Comparison of ENCODE assay signal across 8 cellular contexts in the genomic region with DNA sequence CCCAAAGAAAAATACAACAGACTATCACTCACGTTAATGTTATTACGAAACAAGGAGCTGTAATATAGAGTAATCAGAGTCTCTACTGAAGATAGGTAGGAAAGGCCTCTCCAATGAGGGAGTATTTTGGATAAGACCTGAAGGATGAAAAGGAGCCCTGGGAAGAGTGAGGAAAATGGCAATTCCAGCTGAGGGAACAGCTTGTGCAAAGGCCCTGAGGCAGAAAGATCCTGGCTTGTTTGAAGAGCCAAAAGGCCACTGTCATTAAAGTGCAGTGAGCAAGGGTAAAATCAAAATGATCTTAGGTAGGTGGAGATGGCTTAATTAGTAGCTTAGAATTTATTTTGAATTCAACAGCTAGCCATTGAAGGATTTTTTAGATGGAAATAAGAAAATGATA.
"Had no signal": no experiment of that assay in that cellular context is flagged by ENCODE, and none has a peak within 500 bp of the region (broad histone marks: within the 10 kb centered on the region; RNA-seq: fewer than 3 reads in every experiment).

No MANE protein-coding gene starts in this region.

- H3K9me3 ChIP-seq: HAP-1 had no signal

- FAIRE-seq: HTR-8/SVneo had no signal

- H3K27ac ChIP-seq: KMS-11 had no signal

- H3K4me3 ChIP-seq: GM23338, HAP-1 had no signal

- H3K4me1 ChIP-seq: HAP-1 had no signal

- H3K4me2 ChIP-seq: GM23338, KMS-11 had no signal

- H3K36me3 ChIP-seq: HAP-1 had no signal

- H3K9ac ChIP-seq: KMS-11 had no signal

- H2AFZ ChIP-seq: GM23338 had no signal

- DNase-seq: H7, IMR-90, KBM-7 had no signal

- ATAC-seq: HCT116 had no signal
